In genomic region chr1:18556364-18556763, GRCh38 we compare ENCODE assay signal across 10 cellular contexts.
DNase-seq lines count a peak whose midpoint lies in the region; ATAC-seq, FAIRE-seq and TF ChIP-seq lines count a peak whose summit lies in the region.
"Had no signal": no experiment of that assay in that cellular context is flagged by ENCODE, and none has a peak within 500 bp of the region (broad histone marks: within the 10 kb centered on the region; RNA-seq: fewer than 3 reads in every experiment).

No MANE protein-coding gene starts in this region.

- no peak for ATAC-seq in HG02588 (IDR thresholded peaks at IDR 0.05; ENCODE audit: unreplicated experiment)
- ATAC-seq: T-helper 17 cell had no signal

- no peak overlapping the region for H2AFZ ChIP-seq in osteoblast (ENCODE audit: low read length)

- DNase-seq in NCI-H2029 treated with DMSO at 0.1 percent for 48 hours (lab: John Stamatoyannopoulos, UW) (peak; percentile 1), NCI-H2029 (lab: John Stamatoyannopoulos, UW) (no peak), bronchial epithelial cell (ENCODE audit: low read depth) (peak; percentile 21), osteoblast (ENCODE audit: insufficient read length, low spot score, missing footprints) (no peak)
- no peak for DNase-seq in activated CD4-positive, alpha-beta T cell treated with anti-CD3 and anti-CD28 coated beads for 1 hour
- no peak for DNase-seq in activated CD8-positive, alpha-beta memory T cell treated with anti-CD3 and anti-CD28 coated beads, Interleukin-2, amount 50 U/mL, for 4 hours
- DNase-seq: spleen, T-helper 17 cell had no signal

- H3K4me3 ChIP-seq in bronchial epithelial cell (ENCODE audit: low read depth, low read length): no peak overlapping the region
- no peak overlapping the region for H3K4me3 ChIP-seq in osteoblast (ENCODE audit: insufficient read depth, low read length)
- H3K4me3 ChIP-seq: spleen had no signal

- no peak overlapping the region for H3K4me2 ChIP-seq in osteoblast (ENCODE audit: insufficient read depth, low read length)

- H3K36me3 ChIP-seq in bronchial epithelial cell (ENCODE audit: control insufficient read depth, insufficient read depth, low read length): no peaks in the 10 kb centered on the region
- H3K36me3 ChIP-seq in osteoblast (ENCODE audit: insufficient read depth, low read length): no peaks in the 10 kb centered on the region
- H3K36me3 ChIP-seq: spleen had no signal

- peak; percentile 46; the same call in 1 of the 2 replicates for TF ChIP-seq CTCF in LNCAP (IDR thresholded peaks at IDR 0.05)
- peak; percentile 38 for TF ChIP-seq CTCF in bronchial epithelial cell (IDR thresholded peaks at IDR 0.05; ENCODE audit: insufficient read depth, low read length, severe bottlenecking)
- TF ChIP-seq CTCF in osteoblast (IDR thresholded peaks at IDR 0.05; ENCODE audit: extremely low read depth, low read depth, low read length): peak; percentile 51

- no peak overlapping the region for H3K27ac ChIP-seq in osteoblast (ENCODE audit: low read depth, low read length)
- H3K27ac ChIP-seq: spleen had no signal

- no peak for FAIRE-seq in bronchial epithelial cell (lab: Jason Lieb, UNC)

- H3K27me3 ChIP-seq in bronchial epithelial cell (ENCODE audit: control insufficient read depth, insufficient read depth, low read length): peaks cover 3% of the 10 kb centered on the region
- H3K27me3 ChIP-seq in osteoblast (ENCODE audit: insufficient read depth, low read length): peaks cover 13% of the 10 kb centered on the region

- no peaks in the 10 kb centered on the region for H3K9me3 ChIP-seq in osteoblast (ENCODE audit: low read depth, low read length)
- H3K9me3 ChIP-seq: spleen had no signal

- no peaks in the 10 kb centered on the region for H4K20me1 ChIP-seq in osteoblast (ENCODE audit: insufficient read depth, low read length)

- H3K79me2 ChIP-seq in osteoblast (ENCODE audit: insufficient read depth, low read length): no peaks in the 10 kb centered on the region

- H3K4me1 ChIP-seq in osteoblast (ENCODE audit: insufficient read depth, low read length): no peaks in the 10 kb centered on the region

Comparison
In these comparisons a context has a peak if more than half of its experiments do, and no peak if none do; other contexts are left out.
1. DNase-seq: peak in NCI-H2029 treated with DMSO at 0.1 percent for 48 hours (single experiment) and bronchial epithelial cell (single experiment); none in NCI-H2029 (single experiment), osteoblast (single experiment), activated CD4-positive, alpha-beta T cell treated with anti-CD3 and anti-CD28 coated beads for 1 hour (single experiment) and activated CD8-positive, alpha-beta memory T cell treated with anti-CD3 and anti-CD28 coated beads, Interleukin-2, amount 50 U/mL, for 4 hours (single experiment).
2. Peak in every context shown above with its lines, with median percentiles within 50 percentile points of each other: CTCF ChIP-seq.